In the genomic region with DNA sequence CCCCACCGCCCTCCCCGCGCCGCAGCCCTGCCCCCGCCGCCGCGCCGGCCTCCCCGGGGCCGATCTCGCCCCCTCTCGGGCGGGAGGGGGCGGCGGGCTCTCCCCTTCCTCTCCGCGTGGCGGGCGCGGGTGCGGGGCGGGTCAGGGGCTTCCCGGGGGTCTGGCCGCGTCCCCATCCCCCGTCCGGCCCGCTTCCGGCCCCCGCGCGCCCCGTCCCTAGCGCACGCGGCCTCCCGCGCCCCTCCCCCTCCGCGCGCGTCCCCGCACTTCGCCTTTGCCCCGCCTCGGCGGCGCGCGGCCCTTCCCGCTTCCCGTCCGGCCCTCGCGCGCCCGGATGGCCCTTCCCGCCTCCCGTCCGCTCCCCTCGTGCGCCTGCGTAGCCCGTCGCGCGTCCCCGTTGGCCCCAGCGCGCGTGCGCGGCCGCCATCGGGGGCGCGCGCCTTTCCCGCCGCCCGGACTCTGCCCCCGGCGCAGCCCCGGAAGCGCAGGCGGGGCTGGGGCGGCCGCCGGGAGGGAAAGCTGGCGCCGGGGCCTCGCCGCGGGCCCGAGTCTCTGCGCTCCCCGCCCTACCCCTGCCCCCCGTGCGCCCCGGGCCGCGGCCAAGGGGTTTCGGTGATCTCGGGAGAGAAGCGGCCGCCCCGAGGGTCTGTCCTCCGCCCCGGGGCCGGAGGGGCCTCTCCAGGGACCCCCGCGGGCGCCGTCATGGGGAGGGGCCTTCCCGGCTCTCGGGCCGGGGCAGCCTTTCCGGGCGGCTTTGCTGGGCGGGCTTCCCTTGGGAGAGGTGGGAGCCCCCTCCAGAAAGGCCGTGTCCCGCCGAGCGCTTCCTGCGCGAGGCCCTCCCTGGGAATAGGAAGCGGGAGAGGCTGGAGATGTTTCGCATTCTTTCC, we compare ENCODE assay signal across 8 cellular contexts. TPM values are rescaled to one million over a fixed set of nuclear protein-coding genes. Genes with fewer than 3 reads are reported as not detected.
DNase-seq lines count a peak whose midpoint lies in the region; ATAC-seq, FAIRE-seq and TF ChIP-seq lines count a peak whose summit lies in the region.

No MANE protein-coding gene starts in this region.

- peak overlapping the region; percentile 83 to 99 (median 91) for H3K4me3 ChIP-seq in keratinocyte (ENCODE audit: control insufficient read depth in 2 of 3, extremely low read depth in 1 of 3, insufficient read depth in 2 of 3, low read depth in 1 of 3, low read length in 3 of 3)

- no peak for FAIRE-seq in keratinocyte (lab: Jason Lieb, UNC)

- dilution Hi-C loops in keratinocyte (cut with MboI; ENCODE audit: extremely low pct_ligation_motif_present, low sequenced_read_pairs), result no loop called here

- H4K20me1 ChIP-seq in keratinocyte (ENCODE audit: control insufficient read depth, extremely low read depth, insufficient read depth, low read length), result peaks cover 45% of the 10 kb centered on the region

- H3K27me3 ChIP-seq in keratinocyte (ENCODE audit: control insufficient read depth, extremely low read depth, insufficient read depth, low read length), result no peaks in the 10 kb centered on the region

- no peaks in the 10 kb centered on the region for H3K9me3 ChIP-seq in keratinocyte (ENCODE audit: control insufficient read depth, low read depth, low read length)

- TF ChIP-seq CTCF in 22Rv1 (IDR thresholded peaks at IDR 0.05) (no peak), keratinocyte (optimal IDR thresholded peaks at IDR 0.05 in 1 of 3, IDR thresholded peaks at IDR 0.05 in 1 of 3, conservative IDR thresholded peaks at IDR 0.05 in 1 of 3; ENCODE audit: extremely low read depth in 1 of 3, insufficient read depth in 2 of 3, low read length in 3 of 3) (no peak)

- peaks cover 10 to 38% of the 10 kb centered on the region in 2 experiments for H3K36me3 ChIP-seq in keratinocyte (ENCODE audit: control insufficient read depth in 2 of 2, extremely low read depth in 1 of 2, insufficient read depth in 2 of 2, low read length in 2 of 2)

- peak overlapping the region; percentile 96 for H3K4me2 ChIP-seq in keratinocyte (ENCODE audit: control insufficient read depth, extremely low read depth, insufficient read depth, low read depth, low read length)

- peaks cover 49% of the 10 kb centered on the region for H3K79me2 ChIP-seq in keratinocyte (ENCODE audit: control insufficient read depth, insufficient read depth, low read length)

- no peaks in the 10 kb centered on the region for H3K9me1 ChIP-seq in keratinocyte (ENCODE audit: control insufficient read depth, extremely low read depth, insufficient read depth, low read length)

- H3K27ac ChIP-seq in 22Rv1 (peak overlapping the region; percentile 99), caudate nucleus (ENCODE audit: low read depth, low read length) (peak overlapping the region; percentile 70), keratinocyte (ENCODE audit: control insufficient read depth, insufficient read depth, low read length) (peak overlapping the region; percentile 70)

- DNase-seq in NCI-H2171 (lab: John Stamatoyannopoulos, UW) (peak; percentile 95), caudate nucleus (lab: John Stamatoyannopoulos, UW) (peak in 55 of 61 donors; percentile 3 to 87 (median 57)), keratinocyte (ENCODE audit: low read depth, low spot score) (no peak)
- peak; percentile 78 to 89 (median 84) for DNase-seq in activated CD4-positive, CD25-positive, alpha-beta regulatory T cell (lab: John Stamatoyannopoulos, UW)
- peak; percentile 85 for DNase-seq in stimulated activated CD4-positive, alpha-beta T cell treated with anti-CD3 and anti-CD28 coated beads, Interleukin-12 subunit alpha, Interleukin-12 subunit beta, amount 100 ng/mL, for 4 hours

- ATAC-seq in GM18519 (IDR thresholded peaks at IDR 0.05; ENCODE audit: low FRiP score, unreplicated experiment) (peak; percentile 25), HG03066 (IDR thresholded peaks at IDR 0.05; ENCODE audit: low read depth, unreplicated experiment) (peak; percentile 31)

- H3K4me1 ChIP-seq in keratinocyte (ENCODE audit: control insufficient read depth, extremely low read depth, insufficient read depth, low read length), result peaks cover 32% of the 10 kb centered on the region

- peak overlapping the region; percentile 91 for H3K9ac ChIP-seq in keratinocyte (ENCODE audit: control insufficient read depth, extremely low read depth, insufficient read depth, low read length)

- H2AFZ ChIP-seq in keratinocyte (ENCODE audit: control insufficient read depth, low read length), result no peak overlapping the region

RNA-seq across cellular contexts. Expression of gene PTBP1, which starts 0.5 kb away (rescaled TPM):
- 117 to 180 TPM (median 130 TPM) in 3 replicates for polyA plus RNA-seq in keratinocyte
- 145 TPM for polyA plus RNA-seq in keratinocyte (2011; ENCODE audit: low read depth)
- polyA plus RNA-seq in keratinocyte (2011; cell fraction: cytosol; rRNA removed), result 112 and 148 TPM in 2 replicates
- polyA plus RNA-seq in keratinocyte (2011; cell fraction: nucleus; rRNA removed), result 151 and 213 TPM in 2 replicates
- polyA plus RNA-seq in keratinocyte (2012; ENCODE audit: low replicate concordance), result 154 and 321 TPM in 2 replicates
- polyA minus RNA-seq in keratinocyte, result 183 to 411 TPM (median 209 TPM) in 3 replicates
- polyA minus RNA-seq in keratinocyte (2011; cell fraction: cytosol; rRNA and poly(A)+ RNA removed), result 242 TPM
- 164 and 177 TPM in 2 replicates for polyA minus RNA-seq in keratinocyte (2011; cell fraction: nucleus; rRNA and poly(A)+ RNA removed)

RNA-seq across cellular contexts. Expression of gene PLPPR3, which starts 24.0 kb away (rescaled TPM):
- polyA plus RNA-seq in keratinocyte, result 0.02 to 0.08 TPM in 2 of 3 replicates, not detected in the other
- not detected for polyA plus RNA-seq in keratinocyte (2011; ENCODE audit: low read depth)
- 0.04 and 0.05 TPM in 2 replicates for polyA plus RNA-seq in keratinocyte (2011; cell fraction: cytosol; rRNA removed)
- polyA plus RNA-seq in keratinocyte (2011; cell fraction: nucleus; rRNA removed), result 0.09 and 0.10 TPM in 2 replicates
- not detected in 2 replicates for polyA plus RNA-seq in keratinocyte (2012; ENCODE audit: low replicate concordance)
- not detected in 3 replicates for polyA minus RNA-seq in keratinocyte
- not detected for polyA minus RNA-seq in keratinocyte (2011; cell fraction: cytosol; rRNA and poly(A)+ RNA removed)
- polyA minus RNA-seq in keratinocyte (2011; cell fraction: nucleus; rRNA and poly(A)+ RNA removed), result 0.31 TPM in 1 of 2 replicates, not detected in the other

RNA-seq across cellular contexts. Expression of gene AZU1, which starts 29.9 kb away (rescaled TPM):
- not detected in 3 replicates for polyA plus RNA-seq in keratinocyte
- not detected for polyA plus RNA-seq in keratinocyte (2011; ENCODE audit: low read depth)
- polyA plus RNA-seq in keratinocyte (2011; cell fraction: cytosol; rRNA removed), result not detected in 2 replicates
- polyA plus RNA-seq in keratinocyte (2011; cell fraction: nucleus; rRNA removed), result not detected in 2 replicates
- polyA plus RNA-seq in keratinocyte (2012; ENCODE audit: low replicate concordance), result not detected in 2 replicates
- not detected in 3 replicates for polyA minus RNA-seq in keratinocyte
- not detected for polyA minus RNA-seq in keratinocyte (2011; cell fraction: cytosol; rRNA and poly(A)+ RNA removed)
- polyA minus RNA-seq in keratinocyte (2011; cell fraction: nucleus; rRNA and poly(A)+ RNA removed), result not detected in 2 replicates

RNA-seq across cellular contexts. Expression of gene PRTN3, which starts 43.0 kb away (rescaled TPM):
- polyA plus RNA-seq in keratinocyte, result not detected in 3 replicates
- polyA plus RNA-seq in keratinocyte (2011; ENCODE audit: low read depth), result not detected
- not detected in 2 replicates for polyA plus RNA-seq in keratinocyte (2011; cell fraction: cytosol; rRNA removed)
- polyA plus RNA-seq in keratinocyte (2011; cell fraction: nucleus; rRNA removed), result not detected in 2 replicates
- not detected in 2 replicates for polyA plus RNA-seq in keratinocyte (2012; ENCODE audit: low replicate concordance)
- not detected in 3 replicates for polyA minus RNA-seq in keratinocyte
- polyA minus RNA-seq in keratinocyte (2011; cell fraction: cytosol; rRNA and poly(A)+ RNA removed), result not detected
- polyA minus RNA-seq in keratinocyte (2011; cell fraction: nucleus; rRNA and poly(A)+ RNA removed), result not detected in 2 replicates

RNA-seq across cellular contexts. Expression of gene MISP, which starts 46.9 kb away (rescaled TPM):
- polyA plus RNA-seq in keratinocyte, result 17.5 to 25.4 TPM (median 25.0 TPM) in 3 replicates
- polyA plus RNA-seq in keratinocyte (2011; ENCODE audit: low read depth), result 15.4 TPM
- 24.5 and 41.2 TPM in 2 replicates for polyA plus RNA-seq in keratinocyte (2011; cell fraction: cytosol; rRNA removed)
- 37.6 and 46.5 TPM in 2 replicates for polyA plus RNA-seq in keratinocyte (2011; cell fraction: nucleus; rRNA removed)
- polyA plus RNA-seq in keratinocyte (2012; ENCODE audit: low replicate concordance), result 13.0 and 45.7 TPM in 2 replicates
- 19.1 to 34.8 TPM (median 22.0 TPM) in 3 replicates for polyA minus RNA-seq in keratinocyte
- polyA minus RNA-seq in keratinocyte (2011; cell fraction: cytosol; rRNA and poly(A)+ RNA removed), result 76.2 TPM
- polyA minus RNA-seq in keratinocyte (2011; cell fraction: nucleus; rRNA and poly(A)+ RNA removed), result 35.4 and 39.8 TPM in 2 replicates
